Comparison of ENCODE assay signal across 25 cellular contexts in genomic region chr19:53182202-53182601, GRCh38. TPM values are rescaled to one million over a fixed set of nuclear protein-coding genes. Genes with fewer than 3 reads are reported as not detected.
A peak's percentile ranks its signal among the peaks of the same experiment; 100 is the strongest.
DNase-seq lines count a peak whose midpoint lies in the region; ATAC-seq and TF ChIP-seq lines count a peak whose summit lies in the region.
"Had no signal": no experiment of that assay in that cellular context is flagged by ENCODE, and none has a peak within 500 bp of the region (broad histone marks: within the 10 kb centered on the region; RNA-seq: fewer than 3 reads in every experiment).

No MANE protein-coding gene starts in this region.

- H3K4me3 Mint-ChIP-seq in T-helper 17 cell = no peak overlapping the region
- H3K4me3 Mint-ChIP-seq: activated naive CD8-positive, alpha-beta T cell treated with anti-CD3 and anti-CD28 coated beads for 36 hours; naive thymus-derived CD8-positive, alpha-beta T cell; T-helper 1 cell treated with Interleukin-12 subunit alpha and Interleukin-12 subunit beta and Interleukin-4 antibody, amounts not matched to agents 30 μg/mL and 1 μg/mL, for 36 hours had no signal

- in situ Hi-C loops in GM23248 (cut with MboI) = no loop called here

- H3K36me3 ChIP-seq in GM23248 (ENCODE audit: low read depth) (peaks cover 13% of the 10 kb centered on the region; the same call in 1 of the 2 replicates), fibroblast of lung (ENCODE audit: control insufficient read depth, insufficient read depth, low read length) (peaks cover 1% of the 10 kb centered on the region), smooth muscle cell (ENCODE audit: low read depth) (peaks cover 26% of the 10 kb centered on the region), BE2C (no peaks in the 10 kb centered on the region)
- H3K36me3 ChIP-seq: MG63, pancreas had no signal

- H3K79me2 ChIP-seq in GM23248 (ENCODE audit: insufficient read depth) = no peaks in the 10 kb centered on the region
- H3K79me2 ChIP-seq in fibroblast of lung (ENCODE audit: control insufficient read depth, insufficient read depth, low read length) = no peaks in the 10 kb centered on the region
- no peaks in the 10 kb centered on the region for H3K79me2 ChIP-seq in smooth muscle cell (ENCODE audit: low read depth)

- H3K4me1 ChIP-seq in GM23248 (ENCODE audit: insufficient read depth) = peaks cover 21% of the 10 kb centered on the region
- no peaks in the 10 kb centered on the region for H3K4me1 ChIP-seq in fibroblast of lung (ENCODE audit: control insufficient read depth, extremely low read depth, insufficient read depth, low read length)
- no peaks in the 10 kb centered on the region for H3K4me1 ChIP-seq in smooth muscle cell (ENCODE audit: low read depth)
- no peaks in the 10 kb centered on the region for H3K4me1 ChIP-seq in BE2C
- H3K4me1 ChIP-seq: body of pancreas, heart left ventricle, pancreas had no signal

- no peaks in the 10 kb centered on the region for H3K27me3 ChIP-seq in GM23248 (replicated peaks; ENCODE audit: insufficient read depth)
- no peaks in the 10 kb centered on the region for H3K27me3 ChIP-seq in fibroblast of lung (ENCODE audit: control insufficient read depth, insufficient read depth, low read length)
- H3K27me3 ChIP-seq in smooth muscle cell (ENCODE audit: low read depth) = no peaks in the 10 kb centered on the region
- no peaks in the 10 kb centered on the region for H3K27me3 ChIP-seq in BE2C
- H3K27me3 ChIP-seq: body of pancreas, heart left ventricle, MG63, pancreas had no signal

- peaks cover 11% of the 10 kb centered on the region; the same call in 1 of the 2 replicates for H3F3A ChIP-seq in GM23248 (ENCODE audit: insufficient read depth)
- no peaks in the 10 kb centered on the region for H3F3A ChIP-seq in smooth muscle cell (ENCODE audit: low read depth)

- H3K4me3 ChIP-seq in GM23248 (no peak overlapping the region), fibroblast of lung (replicated peaks in 1 of 4; ENCODE audit: control extremely low read depth in 1 of 4, insufficient read depth in 1 of 4, low read depth in 3 of 4, low read length in 4 of 4) (no peak overlapping the region), smooth muscle cell (no peak overlapping the region), BE2C (ENCODE audit: low read depth, low read length) (no peak overlapping the region)
- H3K4me3 ChIP-seq: body of pancreas, heart left ventricle, MG63, pancreas had no signal

- peaks cover 4% of the 10 kb centered on the region for H3K36me3 Mint-ChIP-seq in T-helper 17 cell (ENCODE audit: low read depth)

- H3K4me1 Mint-ChIP-seq in T-helper 17 cell = no peaks in the 10 kb centered on the region
- H3K4me1 Mint-ChIP-seq: activated naive CD8-positive, alpha-beta T cell treated with anti-CD3 and anti-CD28 coated beads for 36 hours had no signal

- H4K20me1 ChIP-seq in GM23248 (ENCODE audit: insufficient read depth) (no peaks in the 10 kb centered on the region), fibroblast of lung (ENCODE audit: control insufficient read depth, extremely low read depth, insufficient read depth, low read length) (no peaks in the 10 kb centered on the region), smooth muscle cell (ENCODE audit: low read depth) (no peaks in the 10 kb centered on the region)

- no peaks in the 10 kb centered on the region for H3K9me3 ChIP-seq in GM23248 (ENCODE audit: low read depth)
- no peaks in the 10 kb centered on the region for H3K9me3 ChIP-seq in fibroblast of lung (ENCODE audit: control insufficient read depth, insufficient read depth, low read depth, low read length)
- no peaks in the 10 kb centered on the region for H3K9me3 ChIP-seq in smooth muscle cell (replicated peaks; ENCODE audit: low read depth)
- no peaks in the 10 kb centered on the region for H3K9me3 ChIP-seq in BE2C
- H3K9me3 ChIP-seq in T-helper 17 cell (ENCODE audit: control insufficient read depth, low read length, poor library complexity, severe bottlenecking) = no peaks in the 10 kb centered on the region
- H3K9me3 ChIP-seq: body of pancreas, pancreas had no signal

- H2AFZ ChIP-seq in GM23248 (no peak overlapping the region), fibroblast of lung (ENCODE audit: low read length) (no peak overlapping the region), smooth muscle cell (ENCODE audit: low read depth) (no peak overlapping the region)

- no peak overlapping the region for H3K27ac Mint-ChIP-seq in T-helper 17 cell
- H3K27ac Mint-ChIP-seq: activated naive CD8-positive, alpha-beta T cell treated with anti-CD3 and anti-CD28 coated beads for 36 hours; activated T-helper 2 cell treated with anti-CD3 and anti-CD28 coated beads, Interferon-gamma antibody, Interleukin-2, Interleukin-4, amounts not matched to agents 10 μg/mL and 5 μg/mL and 100 μg/mL, durations not matched to agents 14 hours and 24 hours and 36 hours; CD4-positive, CD25-positive, alpha-beta regulatory T cell; naive thymus-derived CD8-positive, alpha-beta T cell; T-helper 1 cell treated with Interleukin-12 subunit alpha and Interleukin-12 subunit beta and Interleukin-4 antibody, amounts not matched to agents 30 μg/mL and 1 μg/mL, for 36 hours had no signal

- H3K9ac ChIP-seq in GM23248 (no peak overlapping the region), fibroblast of lung (ENCODE audit: insufficient read depth, low read length) (no peak overlapping the region), smooth muscle cell (ENCODE audit: low read depth) (peak overlapping the region; percentile 71)

- ATAC-seq in T-helper 17 cell = no peak
- ATAC-seq: body of pancreas; heart left ventricle; left lobe of liver; naive thymus-derived CD8-positive, alpha-beta T cell; pancreas; sciatic nerve had no signal

- no peaks in the 10 kb centered on the region for H3K9me2 ChIP-seq in GM23248 (ENCODE audit: insufficient read depth)

- H3K27ac ChIP-seq in GM23248 (peak overlapping the region; percentile 19; the same call in 1 of the 2 replicates), fibroblast of lung (ENCODE audit: insufficient read depth, low read length) (no peak overlapping the region), smooth muscle cell (ENCODE audit: low read depth) (peak overlapping the region; percentile 96)
- H3K27ac ChIP-seq: body of pancreas, heart left ventricle, pancreas, VCaP had no signal

- 82 to 83% methylated on average over 10 of the region's 10 CpGs for WGBS in GM23248 (ENCODE audit: low coverage in 1 of 2, low lambda C conversion rate in 2 of 2, missing lambda C conversion rate in 2 of 2), 2 experiments
- 57% methylated on average over 10 of the region's 10 CpGs for WGBS in smooth muscle cell (ENCODE audit: low lambda C conversion rate)

- no peaks in the 10 kb centered on the region for H3K27me3 Mint-ChIP-seq in T-helper 17 cell
- H3K27me3 Mint-ChIP-seq: activated naive CD8-positive, alpha-beta T cell treated with anti-CD3 and anti-CD28 coated beads for 36 hours; CD4-positive, CD25-positive, alpha-beta regulatory T cell; naive thymus-derived CD8-positive, alpha-beta T cell had no signal

- DNase-seq in GM23248 (peak; percentile 51), RKO (ENCODE audit: low spot score) (peak; percentile 83), fibroblast of lung (ENCODE audit: low read depth in 2 of 2) (peak; percentile 74 to 92), smooth muscle cell (lab: John Stamatoyannopoulos, UW; ENCODE audit: unreplicated experiment) (no peak), BE2C (no peak), T-helper 17 cell (no peak)
- DNase-seq in activated CD4-positive, alpha-beta T cell treated with anti-CD3 and anti-CD28 coated beads for 48 hours = no peak
- DNase-seq: activated CD4-positive, alpha-beta T cell treated with anti-CD3 and anti-CD28 coated beads, Interleukin-2, amount 50 U/mL, for 1 hour; activated CD8-positive, alpha-beta memory T cell treated with anti-CD3 and anti-CD28 coated beads, Interleukin-2, amount 50 U/mL, for 4 hours; activated naive CD8-positive, alpha-beta T cell treated with anti-CD3 and anti-CD28 coated beads for 36 hours; body of pancreas; CD4-positive, CD25-positive, alpha-beta regulatory T cell; cortex of kidney; heart left ventricle; MG63; naive thymus-derived CD8-positive, alpha-beta T cell; NCI-H1417 treated with DMSO at 0.1 percent for 48 hours; NCI-H524; NK-92 treated with Interleukin-12 subunit alpha and Interleukin-12 subunit beta, amount 100 ng/mL, for 24 hours; pancreas had no signal

- no peak overlapping the region for H3K4me2 ChIP-seq in GM23248 (ENCODE audit: unreplicated experiment)
- H3K4me2 ChIP-seq in fibroblast of lung (ENCODE audit: extremely low read depth, insufficient read depth, low read length) = no peak overlapping the region
- peak overlapping the region; percentile 74 for H3K4me2 ChIP-seq in smooth muscle cell

- TF ChIP-seq CTCF in fibroblast of lung (conservative IDR thresholded peaks at IDR 0.05 in 1 of 2, IDR thresholded peaks at IDR 0.05 in 1 of 2; ENCODE audit: low read depth in 1 of 2, low read length in 2 of 2) = no peak
- no peak for TF ChIP-seq CTCF in smooth muscle cell (IDR thresholded peaks at IDR 0.05; ENCODE audit: borderline replicate concordance, insufficient read depth, poor library complexity, severe bottlenecking)
- TF ChIP-seq CTCF in BE2C (IDR thresholded peaks at IDR 0.05; ENCODE audit: low read depth, low read length) = no peak

RNA-seq across cellular contexts. Expression of gene ZNF665, which starts 11.0 kb away (rescaled TPM):
- total RNA-seq in GM23248 (2014; rRNA removed; shearing (Covaris generic)) = 3.8 and 3.9 TPM in 2 replicates
- polyA plus RNA-seq in GM23248 (2016; fragmentation: Nextera tagmentation; extraction: Ambion mirVana) (2.4 and 2.8 TPM in 2 replicates), fibroblast of lung (2.4 and 3.1 TPM in 2 replicates), smooth muscle cell (4.4 and 6.0 TPM in 2 replicates)
- total RNA-seq in fibroblast of lung (5.4 and 6.3 TPM in 2 replicates), smooth muscle cell (2.8 and 9.9 TPM in 2 replicates), T-helper 17 cell (1 to 10 TPM in 1 of 2 donors, under 1 TPM in 1; 0.78 to 2.4 TPM)
- 1.9 and 2.3 TPM in 2 replicates for polyA plus RNA-seq in fibroblast of lung (2012)
- 0.24 and 1.3 TPM in 2 replicates for polyA minus RNA-seq in fibroblast of lung (ENCODE audit: low replicate concordance)
- 0.22 TPM for polyA plus RNA-seq in BE2C (2012; ENCODE audit: insufficient read depth, insufficient read length, low read depth)

RNA-seq across cellular contexts. Expression of gene ZNF347, which starts 23.3 kb away (rescaled TPM):
- 4.6 and 7.3 TPM in 2 replicates for total RNA-seq in GM23248 (2014; rRNA removed; shearing (Covaris generic))
- polyA plus RNA-seq in GM23248 (2016; fragmentation: Nextera tagmentation; extraction: Ambion mirVana) (2.7 and 3.2 TPM in 2 replicates), fibroblast of lung (5.6 and 5.7 TPM in 2 replicates), smooth muscle cell (4.5 and 4.7 TPM in 2 replicates)
- total RNA-seq in fibroblast of lung (8.5 and 10.6 TPM in 2 replicates), smooth muscle cell (9.9 and 17.8 TPM in 2 replicates), T-helper 17 cell (1 to 10 TPM; 1.8 to 1.9 TPM)
- polyA plus RNA-seq in fibroblast of lung (2012) = 3.0 and 3.3 TPM in 2 replicates
- 2.4 and 5.8 TPM in 2 replicates for polyA minus RNA-seq in fibroblast of lung (ENCODE audit: low replicate concordance)
- 3.1 TPM for polyA plus RNA-seq in BE2C (2012; ENCODE audit: insufficient read depth, insufficient read length, low read depth)

RNA-seq across cellular contexts. Expression of gene ZNF415, which starts 49.5 kb away (rescaled TPM):
- 9.4 and 18.7 TPM in 2 replicates for total RNA-seq in GM23248 (2014; rRNA removed; shearing (Covaris generic))
- polyA plus RNA-seq in GM23248 (2016; fragmentation: Nextera tagmentation; extraction: Ambion mirVana) = 7.9 and 8.9 TPM in 2 replicates
- total RNA-seq in fibroblast of lung = 11.8 and 15.7 TPM in 2 replicates
- 7.2 and 9.9 TPM in 2 replicates for polyA plus RNA-seq in fibroblast of lung
- 4.2 and 5.9 TPM in 2 replicates for polyA plus RNA-seq in fibroblast of lung (2012)
- 0.44 and 3.2 TPM in 2 replicates for polyA minus RNA-seq in fibroblast of lung (ENCODE audit: low replicate concordance)
- total RNA-seq in smooth muscle cell = 14.8 and 48.7 TPM in 2 replicates
- polyA plus RNA-seq in smooth muscle cell = 6.7 and 12.4 TPM in 2 replicates
- polyA plus RNA-seq in BE2C (2012; ENCODE audit: insufficient read depth, insufficient read length, low read depth) = 1.1 TPM
- under 1 TPM in 1 of 2 donors, not detected in 1; 0.62 TPM for total RNA-seq in T-helper 17 cell

Comparison
In these comparisons a context has a peak if more than half of its experiments do, and no peak if none do; other contexts are left out.
1. DNase-seq: peak in GM23248 (single experiment), RKO (single experiment) and fibroblast of lung (2 of 2); none in smooth muscle cell (single experiment), activated CD4-positive, alpha-beta T cell treated with anti-CD3 and anti-CD28 coated beads for 48 hours (single experiment), BE2C (single experiment) and T-helper 17 cell (0 of 3).